Comparison of ENCODE assay signal across 14 cellular contexts in the genomic region with DNA sequence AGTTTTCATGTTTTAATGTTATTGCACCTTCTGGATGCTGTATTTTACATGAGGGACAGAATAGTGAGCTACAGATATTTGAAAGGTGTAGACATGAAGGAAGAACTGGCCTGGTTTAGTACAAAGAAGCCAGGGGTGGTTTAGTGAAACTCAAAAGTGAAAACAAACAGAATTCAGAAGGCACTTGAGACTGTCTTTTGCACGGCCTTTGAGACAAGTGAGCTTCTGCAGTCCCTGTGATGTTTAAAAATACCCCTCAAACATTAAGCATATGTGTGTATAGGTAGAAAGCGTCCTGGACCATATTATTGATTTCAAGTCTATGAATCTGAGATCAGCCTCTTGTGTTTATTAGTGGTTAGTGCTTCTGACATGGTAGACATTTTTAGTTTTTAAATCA.
DNase-seq lines count a peak whose midpoint lies in the region; ATAC-seq, FAIRE-seq and TF ChIP-seq lines count a peak whose summit lies in the region.
"Had no signal": no experiment of that assay in that cellular context is flagged by ENCODE, and none has a peak within 500 bp of the region (broad histone marks: within the 10 kb centered on the region; RNA-seq: fewer than 3 reads in every experiment).

No MANE protein-coding gene starts in this region.

- peak overlapping the region; percentile 92 for H3K27ac Mint-ChIP-seq in stimulated activated memory B cell treated with anti-CD40 and anti-IgM and Interleukin-4, amounts not matched to agents 10 μg/mL and 1 μg/mL and 100 μg/mL, for 72 hours
- H3K27ac Mint-ChIP-seq: CD4-positive, alpha-beta memory T cell had no signal

- H3K4me1 Mint-ChIP-seq in stimulated activated memory B cell treated with anti-CD40 and anti-IgM and Interleukin-4, amounts not matched to agents 10 μg/mL and 1 μg/mL and 100 μg/mL, for 72 hours = peaks cover 91% of the 10 kb centered on the region
- H3K4me1 Mint-ChIP-seq: CD4-positive, alpha-beta memory T cell had no signal

- no peak for FAIRE-seq in D721Med (lab: Jason Lieb, UNC)

- no peaks in the 10 kb centered on the region for H3K9me3 Mint-ChIP-seq in stimulated activated memory B cell treated with anti-CD40 and anti-IgM and Interleukin-4, amounts not matched to agents 10 μg/mL and 1 μg/mL and 100 μg/mL, for 72 hours
- H3K9me3 Mint-ChIP-seq: neural crest cell had no signal

- no peak for TF ChIP-seq CTCF in D721Med (IDR thresholded peaks at IDR 0.05; ENCODE audit: insufficient read depth, missing control alignments)
- no peak for TF ChIP-seq CTCF in foreskin fibroblast (IDR thresholded peaks at IDR 0.05; ENCODE audit: low read depth, low read length)

- DNase-seq in D721Med (ENCODE audit: insufficient read length, low spot score) (no peak), foreskin fibroblast (no peak), SK-N-DZ (ENCODE audit: low spot score) (no peak)
- DNase-seq: activated naive CD4-positive, alpha-beta T cell treated with anti-CD3 and anti-CD28 coated beads, Interleukin-2, amount 50 U/mL, for 16 hours; CD4-positive, alpha-beta memory T cell; GOT3; NCI-H2227 treated with DMSO at 0.1 percent for 48 hours had no signal

- H3K36me3 Mint-ChIP-seq in stimulated activated memory B cell treated with anti-CD40 and anti-IgM and Interleukin-4, amounts not matched to agents 10 μg/mL and 1 μg/mL and 100 μg/mL, for 72 hours = peaks cover 16% of the 10 kb centered on the region
- H3K36me3 Mint-ChIP-seq: CD4-positive, alpha-beta memory T cell had no signal

- H3K4me3 Mint-ChIP-seq in stimulated activated memory B cell treated with anti-CD40 and anti-IgM and Interleukin-4, amounts not matched to agents 10 μg/mL and 1 μg/mL and 100 μg/mL, for 72 hours = peak overlapping the region; percentile 80
- H3K4me3 Mint-ChIP-seq: CD4-positive, alpha-beta memory T cell; neural crest cell had no signal

- H3K27me3 Mint-ChIP-seq in stimulated activated memory B cell treated with anti-CD40 and anti-IgM and Interleukin-4, amounts not matched to agents 10 μg/mL and 1 μg/mL and 100 μg/mL, for 72 hours = no peaks in the 10 kb centered on the region
- H3K27me3 Mint-ChIP-seq: CD4-positive, alpha-beta memory T cell had no signal

- ATAC-seq in GM18870 (IDR thresholded peaks at IDR 0.05; ENCODE audit: unreplicated experiment) (peak; percentile 43), GM21619 (IDR thresholded peaks at IDR 0.05; ENCODE audit: unreplicated experiment) (peak; percentile 51), HG03280 (IDR thresholded peaks at IDR 0.05; ENCODE audit: unreplicated experiment) (peak; percentile 54)
- no peak for ATAC-seq in stimulated activated memory B cell treated with anti-CD40 and anti-IgM and Interleukin-4, amounts not matched to agents 10 μg/mL and 1 μg/mL and 100 μg/mL, for 72 hours

- no peak overlapping the region for H3K4me3 ChIP-seq in foreskin fibroblast (ENCODE audit: low read depth in 1 of 2, low read length in 2 of 2)
- H3K4me3 ChIP-seq: smooth muscle cell, tibial nerve had no signal
